8 cellular contexts compared by ENCODE assay signal in genomic region chr20:33673411-33674293, GRCh38. TPM values are rescaled to one million over a fixed set of nuclear protein-coding genes. Genes with fewer than 3 reads are reported as not detected.
DNase-seq lines count a peak whose midpoint lies in the region; ATAC-seq, FAIRE-seq and TF ChIP-seq lines count a peak whose summit lies in the region.

No MANE protein-coding gene starts in this region.

- H3K27me3 Mint-ChIP-seq in mesothelial cell of epicardium (ENCODE audit: low read depth) = no peaks in the 10 kb centered on the region

- FAIRE-seq in bronchial epithelial cell (lab: Jason Lieb, UNC) = no peak

- WGBS in urinary bladder = 16% methylated on average over 29 of the region's 29 CpGs

- peak overlapping the region; percentile 59 for H3K27ac Mint-ChIP-seq in mesothelial cell of epicardium

- H3K27me3 ChIP-seq in bronchial epithelial cell (ENCODE audit: control insufficient read depth, insufficient read depth, low read length) = no peaks in the 10 kb centered on the region

- H3K36me3 ChIP-seq in bronchial epithelial cell (ENCODE audit: control insufficient read depth, insufficient read depth, low read length) (no peaks in the 10 kb centered on the region), urinary bladder (ENCODE audit: insufficient read depth) (no peaks in the 10 kb centered on the region)

- peaks cover 12% of the 10 kb centered on the region for H3K36me3 Mint-ChIP-seq in mesothelial cell of epicardium

- peak overlapping the region; percentile 79 for H3K4me3 Mint-ChIP-seq in mesothelial cell of epicardium

- no peak for ATAC-seq in HG02970 (IDR thresholded peaks at IDR 0.05; ENCODE audit: low FRiP score, unreplicated experiment)

- H3K4me1 Mint-ChIP-seq in mesothelial cell of epicardium = peaks cover 35% of the 10 kb centered on the region

- peak overlapping the region; percentile 62 for H3K4me3 ChIP-seq in LNCaP clone FGC (ENCODE audit: low read depth, low read length)
- H3K4me3 ChIP-seq in bronchial epithelial cell (ENCODE audit: low read depth, low read length) = peak overlapping the region; percentile 52
- peak overlapping the region; percentile 78 for H3K4me3 ChIP-seq in urinary bladder (ENCODE audit: low read depth, low read length)

- TF ChIP-seq CTCF in LNCaP clone FGC (IDR thresholded peaks at IDR 0.05; ENCODE audit: control insufficient read depth, extremely low read depth, insufficient read depth) (no peak), bronchial epithelial cell (IDR thresholded peaks at IDR 0.05; ENCODE audit: insufficient read depth, low read length, severe bottlenecking) (no peak), mesothelial cell of epicardium (IDR thresholded peaks at IDR 0.05; ENCODE audit: unreplicated experiment) (no peak)

- peak; percentile 71 for DNase-seq in activated CD8-positive, alpha-beta memory T cell treated with anti-CD3 and anti-CD28 coated beads for 24 hours
- DNase-seq in activated CD8-positive, alpha-beta memory T cell treated with anti-CD3 and anti-CD28 coated beads, Interleukin-2, amount 50 U/mL, for 4 hours = no peak
- DNase-seq in LNCaP clone FGC (ENCODE audit: low read depth) = no peak
- no peak for DNase-seq in bronchial epithelial cell (ENCODE audit: low read depth)
- no peak for DNase-seq in mesothelial cell of epicardium (ENCODE audit: low spot score in 2 of 2, unreplicated experiment in 2 of 2)
- DNase-seq in AG08396 (ENCODE audit: low spot score) = no peak

- no peaks in the 10 kb centered on the region for H3K9me3 Mint-ChIP-seq in mesothelial cell of epicardium

- H3K4me1 ChIP-seq in urinary bladder (ENCODE audit: insufficient read depth) = no peaks in the 10 kb centered on the region

- H3K27ac ChIP-seq in urinary bladder (ENCODE audit: low read depth) = no peak overlapping the region

RNA-seq across cellular contexts. Expression of gene NECAB3, which starts 0.6 kb away (rescaled TPM):
- 8.1 and 8.7 TPM in 2 replicates for total RNA-seq in bronchial epithelial cell
- total RNA-seq in mesothelial cell of epicardium = 58.4 to 60.1 TPM (median 58.6 TPM) in 3 replicates
- total RNA-seq in urinary bladder = 18.6 TPM
- polyA plus RNA-seq in urinary bladder = 33.4 TPM

RNA-seq across cellular contexts. Expression of gene ACTL10, which starts 6.9 kb away (rescaled TPM):
- total RNA-seq in bronchial epithelial cell = 1.2 and 1.6 TPM in 2 replicates
- total RNA-seq in mesothelial cell of epicardium = 0.63 to 0.86 TPM (median 0.66 TPM) in 3 replicates
- total RNA-seq in urinary bladder = 0.95 TPM
- 2.5 TPM for polyA plus RNA-seq in urinary bladder

RNA-seq across cellular contexts. Expression of gene C20orf144, which starts 11.5 kb away (rescaled TPM):
- total RNA-seq in bronchial epithelial cell (0.13 TPM in 1 of 2 replicates, not detected in the other), mesothelial cell of epicardium (0.09 to 0.20 TPM (median 0.11 TPM) in 3 replicates), urinary bladder (not detected)
- polyA plus RNA-seq in urinary bladder = 0.03 TPM

RNA-seq across cellular contexts. Expression of gene E2F1, which starts 12.5 kb away (rescaled TPM):
- total RNA-seq in bronchial epithelial cell (0.26 and 0.64 TPM in 2 replicates), mesothelial cell of epicardium (16.7 to 18.1 TPM (median 16.9 TPM) in 3 replicates), urinary bladder (6.6 TPM)
- polyA plus RNA-seq in urinary bladder = 3.5 TPM

RNA-seq across cellular contexts. Expression of gene PXMP4, which starts 46.5 kb away (rescaled TPM):
- 2.4 and 3.3 TPM in 2 replicates for total RNA-seq in bronchial epithelial cell
- total RNA-seq in mesothelial cell of epicardium = 7.0 to 7.5 TPM (median 7.4 TPM) in 3 replicates
- 12.2 TPM for total RNA-seq in urinary bladder
- polyA plus RNA-seq in urinary bladder = 12.0 TPM
